In genomic region chr1:204726478-204726877, GRCh38 we compare ENCODE assay signal across 13 cellular contexts. TPM values are rescaled to one million over a fixed set of nuclear protein-coding genes. Genes with fewer than 3 reads are reported as not detected.
A peak's percentile ranks its signal among the peaks of the same experiment; 100 is the strongest.
DNase-seq lines count a peak whose midpoint lies in the region; ATAC-seq, FAIRE-seq and TF ChIP-seq lines count a peak whose summit lies in the region.
"Had no signal": no experiment of that assay in that cellular context is flagged by ENCODE, and none has a peak within 500 bp of the region (broad histone marks: within the 10 kb centered on the region; RNA-seq: fewer than 3 reads in every experiment).

No MANE protein-coding gene starts in this region.

- no peaks in the 10 kb centered on the region for H3K4me1 ChIP-seq in effector memory CD4-positive, alpha-beta T cell (ENCODE audit: control insufficient read depth, insufficient read depth, low read length, poor library complexity, severe bottlenecking)

- no peaks in the 10 kb centered on the region for H3K36me3 ChIP-seq in effector memory CD4-positive, alpha-beta T cell (ENCODE audit: control insufficient read depth, insufficient read depth, low read length)

- FAIRE-seq in urothelium cell line (lab: Jason Lieb, UNC): no peak

- no peak overlapping the region for H3K4me3 ChIP-seq in fibroblast of the aortic adventitia (ENCODE audit: low read depth, low read length)
- no peak overlapping the region for H3K4me3 ChIP-seq in effector memory CD4-positive, alpha-beta T cell (ENCODE audit: insufficient read depth, low read depth, low read length, poor library complexity, severe bottlenecking)
- H3K4me3 ChIP-seq: skin epidermis had no signal

- ATAC-seq in activated naive CD4-positive, alpha-beta T cell treated with anti-CD3 and anti-CD28 coated beads, Interleukin-2, amount 50 U/mL, for 72 hours: peak; percentile 29 to 81

- peak overlapping the region in 1 of 2 donors; percentile 40 for H3K27ac Mint-ChIP-seq in activated naive CD4-positive, alpha-beta T cell treated with anti-CD3 and anti-CD28 coated beads, Interleukin-2, amount 50 U/mL, for 72 hours
- H3K27ac Mint-ChIP-seq: T-helper 2 cell treated with Interferon-gamma antibody and Interleukin-4, amounts not matched to agents 5 μg/mL and 100 μg/mL, for 36 hours had no signal

- H3K9me3 ChIP-seq in effector memory CD4-positive, alpha-beta T cell (ENCODE audit: control insufficient read depth, low read length): no peaks in the 10 kb centered on the region

- H3K27ac ChIP-seq in effector memory CD4-positive, alpha-beta T cell (ENCODE audit: insufficient read depth, low read length, poor library complexity, severe bottlenecking): no peak overlapping the region
- H3K27ac ChIP-seq: skin epidermis had no signal

- no peak for TF ChIP-seq CTCF in fibroblast of the aortic adventitia (IDR thresholded peaks at IDR 0.05; ENCODE audit: insufficient read depth, low read length)

- no peak for DNase-seq in activated naive CD4-positive, alpha-beta T cell treated with anti-CD3 and anti-CD28 coated beads, Interleukin-2, amount 50 U/mL, for 72 hours (ENCODE audit: low spot score in 2 of 2)
- DNase-seq in activated naive CD4-positive, alpha-beta T cell treated with anti-CD3 and anti-CD28 coated beads, Interleukin-2, amount 50 U/mL, for 16 hours: no peak
- DNase-seq in RKO (ENCODE audit: low spot score): peak; percentile 51
- DNase-seq in fibroblast of the aortic adventitia (ENCODE audit: low read depth): peak; percentile 67
- DNase-seq in urothelium cell line (ENCODE audit: low spot score): peak; percentile 60
- no peak for DNase-seq in T-helper 2 cell
- DNase-seq in cerebellum (ENCODE audit: low spot score): no peak
- no peak for DNase-seq in effector memory CD4-positive, alpha-beta T cell
- DNase-seq: activated CD8-positive, alpha-beta memory T cell treated with anti-CD3 and anti-CD28 coated beads, Interleukin-2, amount 50 U/mL, for 4 hours; AML-193; Kasumi-1 had no signal

- no peaks in the 10 kb centered on the region for H3K9me3 Mint-ChIP-seq in activated naive CD4-positive, alpha-beta T cell treated with anti-CD3 and anti-CD28 coated beads, Interleukin-2, amount 50 U/mL, for 72 hours
- H3K9me3 Mint-ChIP-seq: T-helper 2 cell treated with Interferon-gamma antibody and Interleukin-4, amounts not matched to agents 5 μg/mL and 100 μg/mL, for 36 hours had no signal

- H3K27me3 ChIP-seq in effector memory CD4-positive, alpha-beta T cell (replicated peaks; ENCODE audit: control insufficient read depth, insufficient read depth, low read length, poor library complexity, severe bottlenecking): no peaks in the 10 kb centered on the region

- H3K36me3 Mint-ChIP-seq in activated naive CD4-positive, alpha-beta T cell treated with anti-CD3 and anti-CD28 coated beads, Interleukin-2, amount 50 U/mL, for 72 hours: no peaks in the 10 kb centered on the region

RNA-seq across cellular contexts. Expression of gene LRRN2, which starts 40.9 kb away (rescaled TPM):
- total RNA-seq in activated naive CD4-positive, alpha-beta T cell treated with anti-CD3 and anti-CD28 coated beads, Interleukin-2, amount 50 U/mL, for 72 hours: not detected
- total RNA-seq in fibroblast of the aortic adventitia (ENCODE audit: low replicate concordance): 1.4 TPM in 1 of 2 replicates, not detected in the other
- total RNA-seq in cerebellum: 10.8 TPM

Comparison
In these comparisons a context has a peak if more than half of its experiments do, and no peak if none do; other contexts are left out.
1. DNase-seq: peak in RKO (single experiment), fibroblast of the aortic adventitia (single experiment) and urothelium cell line (single experiment); none in activated naive CD4-positive, alpha-beta T cell treated with anti-CD3 and anti-CD28 coated beads, Interleukin-2, amount 50 U/mL, for 72 hours (0 of 2), activated naive CD4-positive, alpha-beta T cell treated with anti-CD3 and anti-CD28 coated beads, Interleukin-2, amount 50 U/mL, for 16 hours (single experiment), T-helper 2 cell (0 of 5), cerebellum (single experiment) and effector memory CD4-positive, alpha-beta T cell (0 of 3).